ENCODE assay signal across 20 cellular contexts in genomic region chr15:48937886-48938285, GRCh38. TPM values are rescaled to one million over a fixed set of nuclear protein-coding genes. Genes with fewer than 3 reads are reported as not detected.
DNase-seq lines count a peak whose midpoint lies in the region; ATAC-seq, FAIRE-seq and TF ChIP-seq lines count a peak whose summit lies in the region.
"Had no signal": no experiment of that assay in that cellular context is flagged by ENCODE, and none has a peak within 500 bp of the region (broad histone marks: within the 10 kb centered on the region; RNA-seq: fewer than 3 reads in every experiment).

No MANE protein-coding gene starts in this region.

- H3K4me1 Mint-ChIP-seq in HFFc6 (ENCODE audit: low read depth) (peaks cover 76% of the 10 kb centered on the region), chondrocyte (ENCODE audit: low read depth) (peaks cover 80% of the 10 kb centered on the region)
- H3K4me1 Mint-ChIP-seq: CD4-positive, alpha-beta memory T cell; GM23338 had no signal

- in situ Hi-C loops in mammary epithelial cell (cut with MboI; ENCODE audit: low sequenced_read_pairs in 2 of 2) = no loop called here

- 25% methylated on average over 2 of the region's 2 CpGs for WGBS in mammary epithelial cell (ENCODE audit: low coverage, missing lambda C conversion rate)
- no CpG with 5 or more reads among the region's 2 CpGs for WGBS in trophoblast cell (ENCODE audit: extremely low coverage, insufficient coverage, insufficient read length)

- H3K27me3 Mint-ChIP-seq in HFFc6 (ENCODE audit: insufficient read depth) = no peaks in the 10 kb centered on the region; the same call in 1 of the 2 replicates
- H3K27me3 Mint-ChIP-seq in chondrocyte (ENCODE audit: low read depth) = no peaks in the 10 kb centered on the region

- no TSS peak for BruUV-seq in mammary epithelial cell (replicated peaks; lab: Mats Ljungman, UMichigan)

- peaks cover 6% of the 10 kb centered on the region for H3K36me3 Mint-ChIP-seq in HFFc6 (ENCODE audit: low read depth)
- H3K36me3 Mint-ChIP-seq in chondrocyte (ENCODE audit: low read depth) = peaks cover 6% of the 10 kb centered on the region
- H3K36me3 Mint-ChIP-seq: CD4-positive, alpha-beta memory T cell had no signal

- H3K9ac ChIP-seq in mammary epithelial cell (ENCODE audit: insufficient read depth, low read length) (no peak overlapping the region), trophoblast cell (ENCODE audit: low read length) (no peak overlapping the region)

- no peak overlapping the region for H2BK120ac ChIP-seq in trophoblast cell (ENCODE audit: insufficient read depth, low read length, poor library complexity)

- H3K4me2 ChIP-seq in mammary epithelial cell (ENCODE audit: insufficient read depth, low read depth, low read length) = no peak overlapping the region
- no peak overlapping the region for H3K4me2 ChIP-seq in trophoblast cell (ENCODE audit: low read length)
- H3K4me2 ChIP-seq: GM23338 had no signal

- no peak for ATAC-seq in GM21423 (IDR thresholded peaks at IDR 0.05; ENCODE audit: unreplicated experiment)
- ATAC-seq: GM23338 had no signal

- H3K27ac ChIP-seq in breast epithelium = peak overlapping the region; percentile 16 to 30
- H3K27ac ChIP-seq in mammary epithelial cell (ENCODE audit: insufficient read depth, low read depth, low read length) = no peak overlapping the region
- H3K27ac ChIP-seq in trophoblast cell (ENCODE audit: low read depth, low read length) = no peak overlapping the region

- TF ChIP-seq CTCF in breast epithelium (IDR thresholded peaks at IDR 0.05) (no peak), mammary epithelial cell (conservative IDR thresholded peaks at IDR 0.05 in 1 of 2, IDR thresholded peaks at IDR 0.05 in 1 of 2; ENCODE audit: extremely low read depth in 1 of 2, insufficient read depth in 1 of 2, low read depth in 1 of 2, low read length in 2 of 2) (no peak), HFFc6 (IDR thresholded peaks at IDR 0.05) (no peak), chondrocyte (IDR thresholded peaks at IDR 0.05) (no peak)

- H2AK5ac ChIP-seq in trophoblast cell (ENCODE audit: low read length) = no peak overlapping the region

- H3K9me3 Mint-ChIP-seq in HFFc6 = no peaks in the 10 kb centered on the region
- peaks cover 11% of the 10 kb centered on the region for H3K9me3 Mint-ChIP-seq in chondrocyte (ENCODE audit: low read depth)
- H3K9me3 Mint-ChIP-seq: GM23338 had no signal

- H2BK12ac ChIP-seq in trophoblast cell (ENCODE audit: low read length) = no peak overlapping the region

- no peaks in the 10 kb centered on the region for H4K20me1 ChIP-seq in mammary epithelial cell (ENCODE audit: insufficient read depth, low read length)

- H3K36me3 ChIP-seq in breast epithelium (no peaks in the 10 kb centered on the region), mammary epithelial cell (ENCODE audit: insufficient read depth, low read length) (no peaks in the 10 kb centered on the region), trophoblast cell (ENCODE audit: control insufficient read depth in 1 of 2, insufficient read depth in 2 of 2, low read length in 2 of 2) (no peaks in the 10 kb centered on the region)
- H3K36me3 ChIP-seq: HAP-1 had no signal

- no peak for TF ChIP-seq POLR2A in breast epithelium (IDR thresholded peaks at IDR 0.05)
- TF ChIP-seq POLR2A in H54 (IDR thresholded peaks at IDR 0.05; ENCODE audit: low read depth, low read length) = no peak

- H3K4me3 Mint-ChIP-seq in HFFc6 = no peak overlapping the region
- H3K4me3 Mint-ChIP-seq in chondrocyte (ENCODE audit: unreplicated experiment) = no peak overlapping the region
- H3K4me3 Mint-ChIP-seq: CD4-positive, alpha-beta memory T cell; GM23338 had no signal

- H3K27me3 ChIP-seq in breast epithelium (no peaks in the 10 kb centered on the region), mammary epithelial cell (ENCODE audit: insufficient read depth, low read length) (no peaks in the 10 kb centered on the region), trophoblast cell (ENCODE audit: insufficient read depth, low read length) (no peaks in the 10 kb centered on the region)

- no peaks in the 10 kb centered on the region for H3K79me1 ChIP-seq in trophoblast cell (ENCODE audit: low read length)

- no peak overlapping the region for H2BK5ac ChIP-seq in trophoblast cell (ENCODE audit: low read depth, low read length, poor library complexity)

- no peak overlapping the region for H3K14ac ChIP-seq in trophoblast cell (ENCODE audit: low read length)

- H3K27ac Mint-ChIP-seq in HFFc6 (peak overlapping the region; percentile 96; the same call in 1 of the 2 replicates), chondrocyte (ENCODE audit: unreplicated experiment) (peak overlapping the region; percentile 91)
- H3K27ac Mint-ChIP-seq: CD4-positive, alpha-beta memory T cell; GM23338 had no signal

- FAIRE-seq in H54 (lab: Jason Lieb, UNC) = no peak
- FAIRE-seq: D721Med, GM12891, GM18507 had no signal

- peaks cover 3% of the 10 kb centered on the region for H3K79me2 ChIP-seq in mammary epithelial cell (ENCODE audit: insufficient read depth, low read length)
- H3K79me2 ChIP-seq in trophoblast cell (ENCODE audit: control insufficient read depth, insufficient read depth, low read length, poor library complexity) = no peaks in the 10 kb centered on the region

- H3K4me1 ChIP-seq in breast epithelium (no peaks in the 10 kb centered on the region), mammary epithelial cell (ENCODE audit: insufficient read depth, low read length) (peaks cover 29% of the 10 kb centered on the region), trophoblast cell (ENCODE audit: control insufficient read depth in 1 of 2, insufficient read depth in 2 of 2, low read length in 2 of 2) (peaks cover 3 to 4% of the 10 kb centered on the region in 2 experiments)
- H3K4me1 ChIP-seq: Caco-2, HAP-1 had no signal

- H3K4ac ChIP-seq in trophoblast cell (ENCODE audit: low read depth, low read length) = no peak overlapping the region

- H4K8ac ChIP-seq in trophoblast cell (ENCODE audit: low read depth, low read length) = no peak overlapping the region

- H3K9me3 ChIP-seq in breast epithelium (no peaks in the 10 kb centered on the region), mammary epithelial cell (replicated peaks; ENCODE audit: insufficient read depth, low read length) (no peaks in the 10 kb centered on the region), trophoblast cell (ENCODE audit: insufficient read depth, low read depth, low read length) (no peaks in the 10 kb centered on the region)
- H3K9me3 ChIP-seq: Caco-2, HAP-1 had no signal

- intact Hi-C loops in breast epithelium (cut with DNase I; ENCODE audit: low total_unique reads) (no loop called here), mammary epithelial cell (cut with micrococcal nuclease) (no loop called here)

- dilution Hi-C loops in mammary epithelial cell (cut with HindIII; ENCODE audit: low sequenced_read_pairs) = no loop called here

- no peak overlapping the region for H4K12ac ChIP-seq in trophoblast cell (ENCODE audit: low read depth, low read length)

- H4K91ac ChIP-seq in trophoblast cell (ENCODE audit: low read depth, low read length) = no peak overlapping the region

- CTCF ChIA-PET in mammary epithelial cell (lab: Charles Lee; ENCODE audit: low non-redundant PET) = no interaction called here

- H3K4me3 ChIP-seq in breast epithelium = no peak overlapping the region
- no peak overlapping the region for H3K4me3 ChIP-seq in mammary epithelial cell (replicated peaks in 1 of 3; ENCODE audit: insufficient read depth in 1 of 3, low read depth in 2 of 3, low read length in 3 of 3)
- no peak overlapping the region for H3K4me3 ChIP-seq in trophoblast cell (ENCODE audit: low read depth, low read length)
- H3K4me3 ChIP-seq: GM23338, HAP-1 had no signal

- no peak overlapping the region for H3K23ac ChIP-seq in trophoblast cell (ENCODE audit: low read length)

- H2AFZ ChIP-seq in mammary epithelial cell (ENCODE audit: low read depth, low read length) = no peak overlapping the region
- H2AFZ ChIP-seq in trophoblast cell (ENCODE audit: insufficient read depth, low read length, poor library complexity) = no peak overlapping the region
- H2AFZ ChIP-seq: GM23338 had no signal

- no peak overlapping the region for H3K18ac ChIP-seq in trophoblast cell (ENCODE audit: low read length)

- DNase-seq in breast epithelium (ENCODE audit: low spot score in 2 of 2) (no peak), mammary epithelial cell (no peak), HFFc6 (no peak), chondrocyte (ENCODE audit: low spot score) (no peak), trophoblast cell (peak; percentile 23 to 81), COLO829 (ENCODE audit: low spot score) (no peak), H54 (ENCODE audit: insufficient read length, low spot score) (no peak)
- DNase-seq: C1 segment of cervical spinal cord; Caco-2; CD4-positive, alpha-beta memory T cell; DMS 273 treated with DMSO at 0.1 percent for 48 hours; DMS79; GF-D8 had no signal

RNA-seq across cellular contexts. Expression of gene SHC4, which starts 25.8 kb away (rescaled TPM):
- total RNA-seq in breast epithelium (1 to 10 TPM in 2 of 3 donors, under 1 TPM in 1; 0.16 to 4.0 (median 1.3) TPM), mammary epithelial cell (10 to 100 TPM in 1 of 2 donors, 1 to 10 TPM in 1; 5.5 to 23.8 TPM), chondrocyte (35.3 to 61.8 TPM (median 35.6 TPM) in 3 replicates)
- 3.0 TPM for polyA plus RNA-seq in mammary epithelial cell
- polyA minus RNA-seq in mammary epithelial cell = 1.9 TPM
- total RNA-seq in HFFc6 (2021; fragmentation: NEBNext Ultra II Directional; extraction: Animal tissue kit (Norgen Biotek cat#: 25700)) = 1 to 10 TPM; 2.1 to 4.2 (median 3.5) TPM
- polyA plus RNA-seq in trophoblast cell (2013) = 0.14 and 0.26 TPM in 2 replicates
- total RNA-seq: Caco-2, G401 had no signal
- polyA plus RNA-seq: CD4-positive, alpha-beta memory T cell had no signal

RNA-seq across cellular contexts. Expression of gene EID1, which starts 60.0 kb away (rescaled TPM):
- total RNA-seq in breast epithelium = 100 to 1,000 TPM; 204 to 266 (median 227) TPM
- total RNA-seq in mammary epithelial cell = 100 to 1,000 TPM in 1 of 2 donors, 10 to 100 TPM in 1; 84.6 to 147 TPM
- polyA plus RNA-seq in mammary epithelial cell = 105 TPM
- polyA minus RNA-seq in mammary epithelial cell = 34.1 TPM
- total RNA-seq in HFFc6 (2021; fragmentation: NEBNext Ultra II Directional; extraction: Animal tissue kit (Norgen Biotek cat#: 25700)) = 100 to 1,000 TPM; 218 to 281 (median 242) TPM
- total RNA-seq in chondrocyte = 118 to 202 TPM (median 122 TPM) in 3 replicates
- 78.6 and 80.1 TPM in 2 replicates for polyA plus RNA-seq in trophoblast cell (2013)

Comparison
In these comparisons a context has a peak if more than half of its experiments do, and no peak if none do; other contexts are left out.
1. H3K27ac ChIP-seq: peak in breast epithelium (2 of 2); none in mammary epithelial cell (single experiment) and trophoblast cell (single experiment).
2. DNase-seq: peak in trophoblast cell (2 of 2); none in breast epithelium (0 of 2), mammary epithelial cell (single experiment), HFFc6 (single experiment), chondrocyte (single experiment), COLO829 (single experiment) and H54 (single experiment).